Comparison of ENCODE assay signal across 12 cellular contexts in genomic region chr15:42800731-42801474, GRCh38.
A peak's percentile ranks its signal among the peaks of the same experiment; 100 is the strongest.
DNase-seq lines count a peak whose midpoint lies in the region; ATAC-seq and TF ChIP-seq lines count a peak whose summit lies in the region.
"Had no signal": no experiment of that assay in that cellular context is flagged by ENCODE, and none has a peak within 500 bp of the region (broad histone marks: within the 10 kb centered on the region; RNA-seq: fewer than 3 reads in every experiment).

No MANE protein-coding gene starts in this region.

- H3K4ac ChIP-seq in neuronal stem cell (ENCODE audit: low read length): no peak overlapping the region

- H3K79me1 ChIP-seq in neuronal stem cell (ENCODE audit: low read depth, low read length): no peaks in the 10 kb centered on the region

- H3K4me2 ChIP-seq in HCT116 (ENCODE audit: low read length) (no peak overlapping the region), neuronal stem cell (ENCODE audit: insufficient read depth, low read length, poor library complexity, severe bottlenecking) (no peak overlapping the region)

- in situ Hi-C loops in brain microvascular endothelial cell (cut with HindIII; ENCODE audit: low pct_ligation_motif_present, low sequenced_read_pairs): no loop called here

- no peak overlapping the region for H4K8ac ChIP-seq in neuronal stem cell (ENCODE audit: low read depth, low read length)

- H3K79me2 ChIP-seq in HCT116 (ENCODE audit: insufficient read depth, low read length): no peaks in the 10 kb centered on the region

- intact Hi-C loops in HCT116 (cut with micrococcal nuclease) (no loop called here), heart left ventricle (cut with DNase I) (loop anchor here in 2 of 10 donors (5.0 to 10.0 kb wide), 2 partner anchors 124 to 126 kb away; partner anchors contain the start of gene TTBK2 (in 1 of the 2))

- POLR2A ChIA-PET in HCT116 (lab: Charles Lee): no interaction called here

- H3K23ac ChIP-seq in neuronal stem cell (ENCODE audit: low read depth, low read length, poor library complexity): no peak overlapping the region

- H2BK15ac ChIP-seq in neuronal stem cell (ENCODE audit: low read length): no peak overlapping the region

- 0 out of 2 replicates have a peak, but pooled peaks have one; percentile 10 for TF ChIP-seq RAD21 in HCT116 (IDR thresholded peaks at IDR 0.05; ENCODE audit: low read depth)

- peak overlapping the region; percentile 33 for H2AK5ac ChIP-seq in neuronal stem cell (ENCODE audit: low read depth, low read length)

- no peak for TF ChIP-seq POLR2A in HCT116 (IDR thresholded peaks at IDR 0.05; ENCODE audit: borderline replicate concordance, extremely low read depth, insufficient read depth, insufficient read length)
- no peak for TF ChIP-seq POLR2A in heart left ventricle (IDR thresholded peaks at IDR 0.05)

- H4K91ac ChIP-seq in neuronal stem cell (ENCODE audit: low read depth, low read length, poor library complexity): no peak overlapping the region

- H2BK120ac ChIP-seq in neuronal stem cell (ENCODE audit: low read depth, low read length): no peak overlapping the region

- CTCF ChIA-PET in HCT116 (lab: Charles Lee): no interaction called here

- H3K14ac ChIP-seq in neuronal stem cell (ENCODE audit: low read length): no peak overlapping the region

- no CpG with 5 or more reads among the region's 22 CpGs for WGBS in neuronal stem cell (ENCODE audit: extremely low coverage in 2 of 2, insufficient read length in 2 of 2, insufficient replicate concordance in 1 of 2), 2 donors
- 81 to 84% (median 82%) methylated on average over 18 to 22 of the region's 22 CpGs for WGBS in heart left ventricle, 4 donors

- H3K27ac ChIP-seq in HCT116 (ENCODE audit: low read depth, low read length) (no peak overlapping the region), brain microvascular endothelial cell (no peak overlapping the region), neuronal stem cell (replicated peaks; ENCODE audit: low read length) (no peak overlapping the region), heart left ventricle (no peak overlapping the region)
- H3K27ac ChIP-seq: thoracic aorta had no signal

- H3K9me2 ChIP-seq in HCT116 (ENCODE audit: insufficient read depth): no peaks in the 10 kb centered on the region

- H3K18ac ChIP-seq in neuronal stem cell (ENCODE audit: low read length): no peak overlapping the region

- DNase-seq in activated CD4-positive, alpha-beta T cell treated with anti-CD3 and anti-CD28 coated beads for 48 hours: peak; percentile 23
- DNase-seq in activated CD4-positive, alpha-beta T cell treated with anti-CD3 and anti-CD28 coated beads for 4 hours: no peak
- DNase-seq in HCT116 (ENCODE audit: low read depth, low spot score) (no peak), brain microvascular endothelial cell (no peak), neuronal stem cell (ENCODE audit: low spot score) (no peak), heart left ventricle (no peak), EL (no peak)
- DNase-seq: activated T-cell treated with anti-CD3 and anti-CD28 coated beads, Interleukin-2, amount 50 U/mL, for 1 hour; DMS79 treated with DMSO at 0.1 percent for 48 hours; NCI-H1694 had no signal

- H2AFZ ChIP-seq in HCT116 (ENCODE audit: low read depth, low read length, poor library complexity, severe bottlenecking) (no peak overlapping the region), neuronal stem cell (ENCODE audit: low read length) (no peak overlapping the region)

- H3K27me3 ChIP-seq in HCT116 (ENCODE audit: insufficient read depth, low read length) (no peaks in the 10 kb centered on the region), brain microvascular endothelial cell (replicated peaks) (no peaks in the 10 kb centered on the region), neuronal stem cell (ENCODE audit: control insufficient read depth in 3 of 3, insufficient read depth in 3 of 3, low read depth in 1 of 3, low read length in 3 of 3) (no peaks in the 10 kb centered on the region), heart left ventricle (no peaks in the 10 kb centered on the region)

- H3K4me1 ChIP-seq in HCT116 (ENCODE audit: control insufficient read depth in 1 of 2, insufficient read depth in 2 of 2, low read length in 2 of 2) (no peaks in the 10 kb centered on the region), neuronal stem cell (ENCODE audit: control insufficient read depth in 2 of 2, insufficient read depth in 1 of 2, low read depth in 1 of 2, low read length in 2 of 2) (no peaks in the 10 kb centered on the region), heart left ventricle (peaks cover 0 to 5% (median 0%) of the 10 kb centered on the region in 12 donors)

- no peaks in the 10 kb centered on the region for H4K20me1 ChIP-seq in HCT116 (ENCODE audit: insufficient read depth)

- no peak overlapping the region for H2BK12ac ChIP-seq in neuronal stem cell (ENCODE audit: low read length)

- no peak overlapping the region for H3K4me3 ChIP-seq in HCT116 (replicated peaks in 1 of 2; ENCODE audit: low read depth in 1 of 2, low read length in 2 of 2)
- no peak overlapping the region for H3K4me3 ChIP-seq in brain microvascular endothelial cell (ENCODE audit: low read depth, low read length)
- no peak overlapping the region for H3K4me3 ChIP-seq in neuronal stem cell (ENCODE audit: low read length in 2 of 2)
- no peak overlapping the region for H3K4me3 ChIP-seq in heart left ventricle
- H3K4me3 ChIP-seq: thoracic aorta had no signal

- TF ChIP-seq CTCF in HCT116 (IDR thresholded peaks at IDR 0.05 in 2 of 3, conservative IDR thresholded peaks at IDR 0.05 in 1 of 3; ENCODE audit: borderline replicate concordance in 1 of 3, insufficient read depth in 1 of 3, low read depth in 2 of 3, low read length in 2 of 3): peak in 2 of 3 experiments; percentile 26 to 29; a peak in 3 of 6 replicates
- TF ChIP-seq CTCF in brain microvascular endothelial cell (IDR thresholded peaks at IDR 0.05; ENCODE audit: low read depth, low read length, missing control alignments): peak; percentile 42
- TF ChIP-seq CTCF in heart left ventricle (IDR thresholded peaks at IDR 0.05): peak in 3 of 12 donors; percentile 13 to 25 (median 20)

- H2BK5ac ChIP-seq in neuronal stem cell (ENCODE audit: low read length): no peak overlapping the region

- no TSS peak for BruUV-seq in HCT116 (replicated peaks; lab: Mats Ljungman, UMichigan)

- H3K36me3 ChIP-seq in HCT116 (ENCODE audit: control insufficient read depth in 1 of 2, insufficient read depth in 2 of 2, low read length in 2 of 2): no peaks in the 10 kb centered on the region
- no peaks in the 10 kb centered on the region for H3K36me3 ChIP-seq in brain microvascular endothelial cell (replicated peaks)
- peaks cover 9 to 26% of the 10 kb centered on the region in 2 donors for H3K36me3 ChIP-seq in neuronal stem cell (replicated peaks in 1 of 2; ENCODE audit: control insufficient read depth in 2 of 2, insufficient read depth in 2 of 2, low read length in 2 of 2)
- peaks cover 0 to 52% (median 24%) of the 10 kb centered on the region in 9 donors for H3K36me3 ChIP-seq in heart left ventricle

- H3K9me3 ChIP-seq in HCT116 (ENCODE audit: control insufficient read depth in 1 of 2, insufficient read depth in 1 of 2, low read depth in 1 of 2, low read length in 2 of 2) (no peaks in the 10 kb centered on the region), neuronal stem cell (replicated peaks in 1 of 2; ENCODE audit: control insufficient read depth in 2 of 2, insufficient read depth in 1 of 2, low read depth in 1 of 2, low read length in 2 of 2) (no peaks in the 10 kb centered on the region), heart left ventricle (no peaks in the 10 kb centered on the region)
- H3K9me3 ChIP-seq: thoracic aorta had no signal

- RAD21 ChIA-PET in HCT116 (lab: Charles Lee; ENCODE audit: low non-redundant PET in 1 of 2, low total read pairs in 2 of 2, uncharacterized antibody in 2 of 2, unreplicated experiment in 2 of 2): interaction anchor here in 1 of 2 experiments (0.7 kb wide), 1 partner anchor 126 kb away, joined by 3 read pairs; no protein-coding TSS in a partner anchor

- H3K9ac ChIP-seq in HCT116 (ENCODE audit: low read length) (no peak overlapping the region), neuronal stem cell (ENCODE audit: low read depth, low read length, poor library complexity) (no peak overlapping the region)

- no peak for ATAC-seq in HCT116
- no peak for ATAC-seq in heart left ventricle
- no peak for ATAC-seq in HG02852 (IDR thresholded peaks at IDR 0.05; ENCODE audit: unreplicated experiment)

TF ChIP-seq in HCT116, 20 proteins besides CTCF, POLR2A, EP300 and RAD21 (continues in another document):
- TF ChIP-seq ZFX (IDR thresholded peaks at IDR 0.05) (no peak), POLR2AphosphoS5 (IDR thresholded peaks at IDR 0.05; ENCODE audit: low read depth, low read length) (no peak), JUND (IDR thresholded peaks at IDR 0.05) (no peak), REST (IDR thresholded peaks at IDR 0.05; ENCODE audit: low read depth) (no peak), SP1 (IDR thresholded peaks at IDR 0.05; ENCODE audit: low read depth) (no peak), EZH2 (IDR thresholded peaks at IDR 0.05) (no peak), CBX3 (IDR thresholded peaks at IDR 0.05; ENCODE audit: low read depth) (no peak), EGR1 (IDR thresholded peaks at IDR 0.05; ENCODE audit: low read depth) (no peak), EZH2phosphoT487 (IDR thresholded peaks at IDR 0.05; ENCODE audit: borderline replicate concordance) (no peak)
